16 cellular contexts compared by ENCODE assay signal in the genomic region with DNA sequence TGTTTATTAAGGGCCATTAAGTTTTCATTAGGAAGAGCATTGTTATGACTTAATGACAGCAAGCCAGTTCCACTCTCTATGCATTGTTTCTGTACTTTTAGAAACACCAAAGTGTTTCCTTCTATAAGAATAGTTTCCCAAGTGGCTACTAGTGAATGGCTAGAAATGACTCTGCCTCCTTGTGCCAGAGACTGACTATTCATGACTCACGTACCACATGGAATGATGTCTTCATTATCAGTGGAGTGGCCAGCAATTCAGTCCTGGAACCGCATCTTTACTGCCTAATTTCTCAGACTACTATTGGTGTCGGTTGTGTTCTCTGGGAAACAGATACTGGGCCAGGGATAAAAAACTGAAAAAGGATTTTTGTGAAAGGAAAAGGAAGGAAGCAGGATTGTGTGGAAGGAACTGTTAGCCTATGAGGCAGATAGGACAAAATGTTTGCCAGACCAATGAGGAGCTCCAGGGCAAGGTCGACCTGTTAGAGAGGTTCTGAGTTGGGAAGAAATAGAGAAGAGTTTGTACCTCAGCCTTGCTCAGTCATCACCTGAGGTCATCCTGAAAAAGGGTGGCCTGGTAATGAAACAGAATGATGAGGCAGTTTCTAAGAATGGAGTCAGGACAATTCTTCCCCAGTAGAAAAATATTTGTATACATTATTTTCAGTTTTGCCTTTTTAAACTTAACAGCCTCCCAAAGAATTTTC.
DNase-seq lines count a peak whose midpoint lies in the region; ATAC-seq, FAIRE-seq and TF ChIP-seq lines count a peak whose summit lies in the region.
"Had no signal": no experiment of that assay in that cellular context is flagged by ENCODE, and none has a peak within 500 bp of the region (broad histone marks: within the 10 kb centered on the region; RNA-seq: fewer than 3 reads in every experiment).

No MANE protein-coding gene starts in this region.

- CTCF ChIA-PET in A549 (lab: Yijun Ruan, JAX): no interaction called here

- no peaks in the 10 kb centered on the region for H3F3A ChIP-seq in MM.1S (ENCODE audit: insufficient read depth, low read length)

- TF ChIP-seq EP300 in A549 (IDR thresholded peaks at IDR 0.05) (no peak), gastroesophageal sphincter (IDR thresholded peaks at IDR 0.05) (no peak)

- H3K4me2 ChIP-seq in A549 (peak overlapping the region; percentile 31; the same call in 2 of the 3 replicates), MM.1S (ENCODE audit: low read depth, low read length) (no peak overlapping the region)

- H3K27ac ChIP-seq in A549 (peak overlapping the region; percentile 47 to 59; a peak in 5 of 6 replicates), gastroesophageal sphincter (no peak overlapping the region), MM.1S (ENCODE audit: low read length) (no peak overlapping the region)
- H3K27ac ChIP-seq: C4-2B had no signal

- no peak for FAIRE-seq in A549 (lab: Jason Lieb, UNC)
- FAIRE-seq in H54 (lab: Jason Lieb, UNC): peak; percentile 98
- no peak for FAIRE-seq in GM12892 (lab: Jason Lieb, UNC)

- H3K9me3 ChIP-seq in A549 (no peaks in the 10 kb centered on the region), gastroesophageal sphincter (no peaks in the 10 kb centered on the region), MM.1S (replicated peaks; ENCODE audit: insufficient read depth, low read length) (no peaks in the 10 kb centered on the region)
- H3K9me3 ChIP-seq: HAP-1 had no signal

- H3K9me2 ChIP-seq in MM.1S (replicated peaks; ENCODE audit: insufficient read depth, low read length): no peaks in the 10 kb centered on the region

- no peaks in the 10 kb centered on the region for H4K20me1 ChIP-seq in MM.1S (ENCODE audit: insufficient read depth, low read length)

- H3K9ac ChIP-seq in MM.1S (ENCODE audit: low read length): no peak overlapping the region

- ATAC-seq in A549 (peak; percentile 78 to 82), gastroesophageal sphincter (peak; percentile 63)
- ATAC-seq: Right ventricle myocardium inferior had no signal

- no peaks in the 10 kb centered on the region for H3K27me3 ChIP-seq in gastroesophageal sphincter
- H3K27me3 ChIP-seq in MM.1S (replicated peaks; ENCODE audit: insufficient read depth, low read length): no peaks in the 10 kb centered on the region

- TF ChIP-seq CTCF in A549 (IDR thresholded peaks at IDR 0.05): no peak
- no peak for TF ChIP-seq CTCF in gastroesophageal sphincter (IDR thresholded peaks at IDR 0.05)
- TF ChIP-seq CTCF in MM.1S (IDR thresholded peaks at IDR 0.05; ENCODE audit: low read length): no peak

- 43% methylated on average over 4 of the region's 4 CpGs for WGBS in A549 (ENCODE audit: missing lambda C conversion rate)
- WGBS in gastroesophageal sphincter (ENCODE audit: low coverage in 1 of 2), 2 donors: 61 to 64% methylated on average over 4 of the region's 4 CpGs

- DNase-seq in A549 (ENCODE audit: low read depth in 1 of 2, low spot score in 1 of 2) (peak; percentile 2 to 46), H54 (ENCODE audit: insufficient read length, low spot score) (peak; percentile 8), amniotic epithelial cell (ENCODE audit: low read depth) (peak; percentile 87), GM12892 (ENCODE audit: insufficient read length) (no peak), MM.1S (no peak), NCI-H1417 treated with DMSO at 0.1 percent for 48 hours (lab: John Stamatoyannopoulos, UW) (no peak)
- DNase-seq in stimulated activated naive CD4-positive, alpha-beta T cell (lab: John Stamatoyannopoulos, UW): no peak
- DNase-seq: activated B cell treated with CpG ODN at 0.5 μM for 24 hours; activated T-cell treated with anti-CD3 and anti-CD28 coated beads, Interleukin-2, amount 50 U/mL, for 48 hours; cerebellar nuclear complex; Karpas-422; NCI-H446 had no signal

- TF ChIP-seq POLR2A in A549 (IDR thresholded peaks at IDR 0.05; ENCODE audit: low read length): no peak
- no peak for TF ChIP-seq POLR2A in H54 (IDR thresholded peaks at IDR 0.05; ENCODE audit: low read depth, low read length)
- TF ChIP-seq POLR2A in gastroesophageal sphincter (IDR thresholded peaks at IDR 0.05): no peak
- TF ChIP-seq POLR2A in GM12892 (IDR thresholded peaks at IDR 0.05; ENCODE audit: low read depth, low read length): no peak

- H3K4me3 ChIP-seq in A549 (no peak overlapping the region), gastroesophageal sphincter (no peak overlapping the region), MM.1S (ENCODE audit: low read length) (no peak overlapping the region)
- H3K4me3 ChIP-seq: HAP-1 had no signal

- POLR2A ChIA-PET in A549 (lab: Yijun Ruan, JAX): no interaction called here

- TF ChIP-seq RAD21 in A549 (conservative IDR thresholded peaks at IDR 0.05 in 1 of 2, IDR thresholded peaks at IDR 0.05 in 1 of 2): no peak

- H3K4me1 ChIP-seq in A549 (peaks cover 12% of the 10 kb centered on the region; the same call in 2 of the 3 replicates), gastroesophageal sphincter (peaks cover 0 to 8% (median 0%) of the 10 kb centered on the region in 3 donors), MM.1S (ENCODE audit: low read length) (no peaks in the 10 kb centered on the region)

- H3K79me2 ChIP-seq in MM.1S (ENCODE audit: low read length): no peaks in the 10 kb centered on the region

- no peak overlapping the region for H2AFZ ChIP-seq in MM.1S (ENCODE audit: low read length)

- no peaks in the 10 kb centered on the region for H3K36me3 ChIP-seq in gastroesophageal sphincter
- no peaks in the 10 kb centered on the region for H3K36me3 ChIP-seq in MM.1S (replicated peaks; ENCODE audit: insufficient read depth, low read length)
- H3K36me3 ChIP-seq: HAP-1 had no signal

TF ChIP-seq in A549, 52 proteins besides CTCF, POLR2A, EP300 and RAD21:
- TF ChIP-seq KDM5A (IDR thresholded peaks at IDR 0.05) (no peak), FOSL2 (IDR thresholded peaks at IDR 0.05) (no peak), FOSL2 (CRISPR knock-in tag; IDR thresholded peaks at IDR 0.05) (peak; percentile 66)

Comparison
In these comparisons a context has a peak if more than half of its experiments do, and no peak if none do; other contexts are left out.
1. DNase-seq: peak in A549 (2 of 2), H54 (single experiment) and amniotic epithelial cell (single experiment); none in stimulated activated naive CD4-positive, alpha-beta T cell (0 of 6), GM12892 (single experiment), MM.1S (single experiment) and NCI-H1417 treated with DMSO at 0.1 percent for 48 hours (single experiment).
2. H3K27ac ChIP-seq: peak in A549 (2 of 2); none in gastroesophageal sphincter (0 of 4) and MM.1S (single experiment).